9 cellular contexts compared by ENCODE assay signal in the genomic region with DNA sequence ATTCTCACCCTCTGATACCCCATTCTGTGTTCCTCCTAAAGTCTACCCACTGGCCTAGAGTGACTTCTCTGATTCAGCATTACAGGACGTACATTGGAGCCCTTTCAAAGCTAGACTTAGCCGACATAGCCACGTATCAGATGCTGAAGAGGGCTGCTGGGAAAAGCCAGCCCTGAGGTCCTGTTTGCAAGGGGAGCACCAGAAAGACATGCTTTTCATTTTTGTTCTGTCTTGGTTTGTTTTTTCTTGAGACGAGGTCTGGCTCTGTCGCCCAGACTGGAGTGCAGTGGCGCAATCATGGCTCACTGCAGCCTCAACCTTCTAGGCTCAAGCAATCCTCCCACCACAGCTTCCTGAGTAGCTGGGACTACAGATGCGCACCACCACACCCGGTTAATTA. TPM values are rescaled to one million over a fixed set of nuclear protein-coding genes. Genes with fewer than 3 reads are reported as not detected.
DNase-seq lines count a peak whose midpoint lies in the region; ATAC-seq and TF ChIP-seq lines count a peak whose summit lies in the region.
"Had no signal": no experiment of that assay in that cellular context is flagged by ENCODE, and none has a peak within 500 bp of the region (broad histone marks: within the 10 kb centered on the region; RNA-seq: fewer than 3 reads in every experiment).

No MANE protein-coding gene starts in this region.

- no peaks in the 10 kb centered on the region for H3K27me3 Mint-ChIP-seq in MCF 10A (ENCODE audit: insufficient read depth, unreplicated experiment)
- H3K27me3 Mint-ChIP-seq in natural killer cell treated with Interleukin-12 subunit alpha and Interleukin-12 subunit beta and Interleukin-15 and Interleukin-18, amount 100 ng/mL, for 72 hours: no peaks in the 10 kb centered on the region

- peaks cover 32% of the 10 kb centered on the region for H3F3A ChIP-seq in DOHH2 (ENCODE audit: control insufficient read depth, insufficient read depth)

- no peaks in the 10 kb centered on the region for H3K36me3 Mint-ChIP-seq in MCF 10A (ENCODE audit: insufficient read depth, unreplicated experiment)
- no peaks in the 10 kb centered on the region for H3K36me3 Mint-ChIP-seq in natural killer cell treated with Interleukin-12 subunit alpha and Interleukin-12 subunit beta and Interleukin-15 and Interleukin-18, amount 100 ng/mL, for 72 hours

- DNase-seq in NOMO-1 treated with DMSO at 0.1 percent for 48 hours (lab: John Stamatoyannopoulos, UW; ENCODE audit: unreplicated experiment) (peak; percentile 43), MCF 10A (ENCODE audit: unreplicated experiment) (peak; percentile 49), SHP77 (lab: John Stamatoyannopoulos, UW) (no peak), GM13976 (ENCODE audit: low spot score) (no peak)
- DNase-seq in natural killer cell treated with Interleukin-12 subunit alpha and Interleukin-12 subunit beta and Interleukin-15 and Interleukin-18, amount 100 ng/mL, for 72 hours (ENCODE audit: low spot score): peak; percentile 78
- no peak for DNase-seq in effector CD4-positive, alpha-beta T cell
- DNase-seq: posterior cingulate gyrus had no signal

- no peaks in the 10 kb centered on the region for H3K79me2 ChIP-seq in DOHH2 (ENCODE audit: control insufficient read depth, low read length)

- peak; percentile 47 to 64 for ATAC-seq in natural killer cell treated with Interleukin-12 subunit alpha and Interleukin-12 subunit beta and Interleukin-15 and Interleukin-18, amount 100 ng/mL, for 72 hours
- ATAC-seq in GM18498 (IDR thresholded peaks at IDR 0.05; ENCODE audit: unreplicated experiment): no peak

- H3K27ac Mint-ChIP-seq in MCF 10A (ENCODE audit: low read depth, unreplicated experiment): no peak overlapping the region
- H3K27ac Mint-ChIP-seq in natural killer cell treated with Interleukin-12 subunit alpha and Interleukin-12 subunit beta and Interleukin-15 and Interleukin-18, amount 100 ng/mL, for 72 hours: peak overlapping the region; percentile 86 to 97

- no peaks in the 10 kb centered on the region for H3K9me3 ChIP-seq in DOHH2 (ENCODE audit: control insufficient read depth, insufficient read depth, low read length)

- H3K9me3 Mint-ChIP-seq in MCF 10A (ENCODE audit: unreplicated experiment): no peaks in the 10 kb centered on the region
- H3K9me3 Mint-ChIP-seq in natural killer cell treated with Interleukin-12 subunit alpha and Interleukin-12 subunit beta and Interleukin-15 and Interleukin-18, amount 100 ng/mL, for 72 hours: no peaks in the 10 kb centered on the region

- peaks cover 12% of the 10 kb centered on the region for H3K4me1 Mint-ChIP-seq in MCF 10A (ENCODE audit: insufficient read depth, unreplicated experiment)
- peaks cover 31 to 36% of the 10 kb centered on the region in 2 donors for H3K4me1 Mint-ChIP-seq in natural killer cell treated with Interleukin-12 subunit alpha and Interleukin-12 subunit beta and Interleukin-15 and Interleukin-18, amount 100 ng/mL, for 72 hours (ENCODE audit: low read depth in 2 of 2)

- CTCF ChIA-PET in MCF 10A (lab: Yijun Ruan, JAX): interaction anchor here (0.6 to 8.3 kb wide), 4 partner anchors 9 to 559 kb away, joined by 3 to 107 read pairs (median 5); no protein-coding TSS in a partner anchor

- in situ Hi-C loops in GM13976 (cut with MboI; ENCODE audit: low sequenced_read_pairs, unreplicated experiment): no loop called here

- peak overlapping the region; percentile 28 for H3K4me3 ChIP-seq in DOHH2 (ENCODE audit: low read length)

- H3K27ac ChIP-seq in DOHH2 (ENCODE audit: low read depth, low read length): peak overlapping the region; percentile 76

- H3K4me1 ChIP-seq in DOHH2 (ENCODE audit: control insufficient read depth, low read length): peaks cover 73% of the 10 kb centered on the region

- peak overlapping the region; percentile 69 for H3K4me2 ChIP-seq in DOHH2 (ENCODE audit: low read length)

- no peaks in the 10 kb centered on the region for H3K9me2 ChIP-seq in DOHH2 (replicated peaks; ENCODE audit: control insufficient read depth, low read length)

- H4K20me1 ChIP-seq in DOHH2 (ENCODE audit: control insufficient read depth, insufficient read depth, low read depth, low read length): no peaks in the 10 kb centered on the region

- H3K27me3 ChIP-seq in DOHH2 (ENCODE audit: control insufficient read depth, low read length): no peaks in the 10 kb centered on the region

- no peaks in the 10 kb centered on the region for H3K36me3 ChIP-seq in DOHH2 (ENCODE audit: control insufficient read depth, low read length)

- POLR2A ChIA-PET in MCF 10A (lab: Yijun Ruan, JAX): interaction anchor here (0.8 to 3.6 kb wide), 6 partner anchors 9 to 73 kb away, joined by 3 to 14 read pairs (median 5); partner anchors contain the start of gene MRI1

- H3K4me3 Mint-ChIP-seq in MCF 10A (ENCODE audit: unreplicated experiment): no peak overlapping the region
- H3K4me3 Mint-ChIP-seq in natural killer cell treated with Interleukin-12 subunit alpha and Interleukin-12 subunit beta and Interleukin-15 and Interleukin-18, amount 100 ng/mL, for 72 hours: peak overlapping the region; percentile 69

- BruUV-seq in MCF 10A (replicated peaks; lab: Mats Ljungman, UMichigan): no TSS peak

- intact Hi-C loops in MCF 10A (cut with micrococcal nuclease): no loop called here

- no peak for TF ChIP-seq CTCF in DOHH2 (IDR thresholded peaks at IDR 0.05; ENCODE audit: low read depth, low read length, poor library complexity, severe bottlenecking)
- no peak for TF ChIP-seq CTCF in MCF 10A (IDR thresholded peaks at IDR 0.05; ENCODE audit: unreplicated experiment)
- TF ChIP-seq CTCF in GM13976 (IDR thresholded peaks at IDR 0.05; ENCODE audit: borderline replicate concordance, control extremely low read depth, extremely low read depth, insufficient read depth, missing control alignments): no peak

RNA-seq across cellular contexts. Expression of gene ZSWIM4, which starts 6.3 kb away (rescaled TPM):
- total RNA-seq in MCF 10A (2022): 9.2 and 9.4 TPM in 2 replicates
- 1 to 10 TPM; 8.3 to 9.7 TPM for total RNA-seq in natural killer cell treated with Interleukin-12 subunit alpha and Interleukin-12 subunit beta and Interleukin-15 and Interleukin-18, amount 100 ng/mL, for 72 hours

RNA-seq across cellular contexts. Expression of gene C19orf53, which starts 14.7 kb away (rescaled TPM):
- total RNA-seq in MCF 10A (2022): 89.0 and 101 TPM in 2 replicates
- 10 to 100 TPM; 53.0 to 83.6 TPM for total RNA-seq in natural killer cell treated with Interleukin-12 subunit alpha and Interleukin-12 subunit beta and Interleukin-15 and Interleukin-18, amount 100 ng/mL, for 72 hours

RNA-seq across cellular contexts. Expression of gene MRI1, which starts 24.7 kb away (rescaled TPM):
- 24.8 and 27.0 TPM in 2 replicates for total RNA-seq in MCF 10A (2022)
- total RNA-seq in natural killer cell treated with Interleukin-12 subunit alpha and Interleukin-12 subunit beta and Interleukin-15 and Interleukin-18, amount 100 ng/mL, for 72 hours: 10 to 100 TPM; 29.1 to 70.0 TPM

Comparison
In these comparisons a context has a peak if more than half of its experiments do, and no peak if none do; other contexts are left out.
1. DNase-seq: peak in NOMO-1 treated with DMSO at 0.1 percent for 48 hours (single experiment), MCF 10A (single experiment) and natural killer cell treated with Interleukin-12 subunit alpha and Interleukin-12 subunit beta and Interleukin-15 and Interleukin-18, amount 100 ng/mL, for 72 hours (single experiment); none in effector CD4-positive, alpha-beta T cell (single experiment), SHP77 (0 of 2) and GM13976 (single experiment).